1 cellular context compared by ENCODE assay signal in the genomic region with DNA sequence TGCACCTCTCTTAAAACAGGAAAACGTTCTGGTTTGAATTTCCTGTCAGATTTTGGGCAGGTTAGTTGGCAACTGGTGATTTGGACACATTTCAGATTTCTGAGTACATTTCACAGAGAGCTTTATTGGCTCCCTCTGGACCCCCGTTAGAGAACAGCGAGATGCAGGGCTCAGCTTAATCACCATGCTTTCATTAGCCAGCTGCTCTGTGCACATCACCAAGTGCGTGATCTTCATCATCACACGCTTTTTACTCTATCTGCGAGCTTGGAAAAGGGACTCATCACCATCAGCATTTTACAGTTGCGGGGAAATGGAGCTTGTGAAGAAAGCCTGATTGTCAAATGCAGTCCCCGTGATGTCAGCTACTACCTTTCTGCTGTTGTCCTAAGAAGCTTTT.
TF ChIP-seq lines count a peak whose summit lies in the region.

No MANE protein-coding gene starts in this region.

TF ChIP-seq in K562, 482 proteins besides CTCF, POLR2A, EP300 and RAD21 (continued from another document):
- TF ChIP-seq NFYB (IDR thresholded peaks at IDR 0.05; ENCODE audit: extremely low read depth, insufficient read length) (no peak), CHD2 (IDR thresholded peaks at IDR 0.05; ENCODE audit: low read depth, low read length) (no peak), ZNF764 (CRISPR knock-in tag; IDR thresholded peaks at IDR 0.05; ENCODE audit: low read depth) (no peak), SMARCC2 (IDR thresholded peaks at IDR 0.05; ENCODE audit: low read depth) (no peak)
- TF ChIP-seq, protein P1, sequence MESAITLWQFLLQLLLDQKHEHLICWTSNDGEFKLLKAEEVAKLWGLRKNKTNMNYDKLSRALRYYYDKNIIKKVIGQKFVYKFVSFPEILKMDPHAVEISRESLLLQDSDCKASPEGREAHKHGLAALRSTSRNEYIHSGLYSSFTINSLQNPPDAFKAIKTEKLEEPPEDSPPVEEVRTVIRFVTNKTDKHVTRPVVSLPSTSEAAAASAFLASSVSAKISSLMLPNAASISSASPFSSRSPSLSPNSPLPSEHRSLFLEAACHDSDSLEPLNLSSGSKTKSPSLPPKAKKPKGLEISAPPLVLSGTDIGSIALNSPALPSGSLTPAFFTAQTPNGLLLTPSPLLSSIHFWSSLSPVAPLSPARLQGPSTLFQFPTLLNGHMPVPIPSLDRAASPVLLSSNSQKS (CRISPR knock-in tag; IDR thresholded peaks at IDR 0.05): no peak
- TF ChIP-seq, protein P2, sequence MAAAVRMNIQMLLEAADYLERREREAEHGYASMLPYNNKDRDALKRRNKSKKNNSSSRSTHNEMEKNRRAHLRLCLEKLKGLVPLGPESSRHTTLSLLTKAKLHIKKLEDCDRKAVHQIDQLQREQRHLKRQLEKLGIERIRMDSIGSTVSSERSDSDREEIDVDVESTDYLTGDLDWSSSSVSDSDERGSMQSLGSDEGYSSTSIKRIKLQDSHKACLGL (CRISPR knock-in tag; IDR thresholded peaks at IDR 0.05; ENCODE audit: borderline replicate concordance, poor library complexity, severe bottlenecking): no peak
TF ChIP-seq in K562: peak in this region for 0.
